Comparison of ENCODE assay signal across 8 cellular contexts in the genomic region with DNA sequence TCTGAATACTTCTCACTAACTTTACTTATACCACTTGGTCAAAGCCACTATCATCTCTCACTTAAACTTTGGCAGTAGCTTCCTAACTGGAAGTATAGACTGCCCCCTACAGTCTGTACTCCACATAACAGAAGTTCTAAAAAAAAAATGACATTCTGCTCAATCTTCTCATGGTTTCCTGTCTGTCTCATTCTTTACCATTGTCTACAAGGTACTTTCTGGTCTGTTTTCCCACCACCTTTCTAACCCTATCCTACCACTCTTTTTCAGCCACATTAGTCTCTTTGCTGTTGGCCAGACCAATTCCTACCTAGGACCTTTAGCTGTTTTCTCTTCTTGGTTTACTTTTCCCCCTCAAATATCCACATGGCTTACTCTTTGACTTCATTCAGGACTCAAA. TPM values are rescaled to one million over a fixed set of nuclear protein-coding genes. Genes with fewer than 3 reads are reported as not detected.
DNase-seq lines count a peak whose midpoint lies in the region; ATAC-seq and TF ChIP-seq lines count a peak whose summit lies in the region.

No MANE protein-coding gene starts in this region.

- no peak overlapping the region for H2BK12ac ChIP-seq in mesenchymal stem cell (ENCODE audit: low read length in 2 of 2)

- no peak overlapping the region for H2BK15ac ChIP-seq in mesenchymal stem cell (ENCODE audit: low read depth, poor library complexity, severe bottlenecking)

- H4K20me1 ChIP-seq in OCI-LY1 (ENCODE audit: insufficient read depth, low read length) = no peaks in the 10 kb centered on the region

- H2AK5ac ChIP-seq in mesenchymal stem cell (ENCODE audit: low read length, severe bottlenecking) = no peak overlapping the region

- ATAC-seq in HG03066 (IDR thresholded peaks at IDR 0.05; ENCODE audit: low read depth, unreplicated experiment) (peak; percentile 65), HG02571 (IDR thresholded peaks at IDR 0.05; ENCODE audit: unreplicated experiment) (no peak)

- no peak overlapping the region for H2BK120ac ChIP-seq in mesenchymal stem cell (ENCODE audit: low read depth, low read length)

- no peak overlapping the region for H3K27ac ChIP-seq in OCI-LY1 (ENCODE audit: low read depth, low read length, poor library complexity, severe bottlenecking)
- no peak overlapping the region for H3K27ac ChIP-seq in mesenchymal stem cell (ENCODE audit: low read length, poor library complexity, severe bottlenecking)

- no peaks in the 10 kb centered on the region for H3F3A ChIP-seq in OCI-LY1 (ENCODE audit: insufficient read depth, low read length)

- peak; percentile 69 for TF ChIP-seq CTCF in BE2C (IDR thresholded peaks at IDR 0.05; ENCODE audit: low read depth, low read length)
- peak; percentile 46 for TF ChIP-seq CTCF in GM13976 (IDR thresholded peaks at IDR 0.05; ENCODE audit: borderline replicate concordance, control extremely low read depth, extremely low read depth, insufficient read depth, missing control alignments)
- TF ChIP-seq CTCF in OCI-LY1 (IDR thresholded peaks at IDR 0.05; ENCODE audit: low read length) = peak; percentile 75
- TF ChIP-seq CTCF in choroid plexus epithelial cell (conservative IDR thresholded peaks at IDR 0.05; ENCODE audit: low read depth, low read length) = peak; percentile 66

- H2AFZ ChIP-seq in OCI-LY1 (ENCODE audit: low read length) = no peak overlapping the region
- H2AFZ ChIP-seq in mesenchymal stem cell (ENCODE audit: low read depth, low read length) = no peak overlapping the region

- H2BK5ac ChIP-seq in mesenchymal stem cell (ENCODE audit: low read depth, low read length, poor library complexity, severe bottlenecking) = no peak overlapping the region

- no peaks in the 10 kb centered on the region for H3K27me3 ChIP-seq in BE2C
- no peaks in the 10 kb centered on the region for H3K27me3 ChIP-seq in OCI-LY1 (ENCODE audit: insufficient read depth, low read length)
- H3K27me3 ChIP-seq in mesenchymal stem cell (ENCODE audit: control insufficient read depth in 1 of 2, insufficient read depth in 1 of 2, low read length in 2 of 2) = no peaks in the 10 kb centered on the region

- H3K79me1 ChIP-seq in mesenchymal stem cell (replicated peaks; ENCODE audit: low read length, poor library complexity, severe bottlenecking) = peaks cover 14% of the 10 kb centered on the region

- H3K4me1 ChIP-seq in BE2C (no peaks in the 10 kb centered on the region), OCI-LY1 (ENCODE audit: insufficient read depth, low read length, severe bottlenecking) (peaks cover 10% of the 10 kb centered on the region), mesenchymal stem cell (ENCODE audit: control insufficient read depth, insufficient read depth, low read depth, low read length) (peaks cover 1% of the 10 kb centered on the region)

- H3K4me2 ChIP-seq in OCI-LY1 (ENCODE audit: low read length) (no peak overlapping the region), mesenchymal stem cell (ENCODE audit: low read length, poor library complexity, severe bottlenecking) (no peak overlapping the region)

- no peak overlapping the region for H3K14ac ChIP-seq in mesenchymal stem cell (ENCODE audit: low read length in 2 of 2)

- DNase-seq in BE2C = no peak
- DNase-seq in GM13976 (ENCODE audit: low spot score) = peak; percentile 53
- DNase-seq in choroid plexus epithelial cell (ENCODE audit: low read depth) = peak; percentile 80
- DNase-seq in mesenchymal stem cell = peak; percentile 56
- DNase-seq in T1000 (lab: John Stamatoyannopoulos, UW) = no peak

- H3K4me3 ChIP-seq in BE2C (ENCODE audit: low read depth, low read length) (no peak overlapping the region), OCI-LY1 (ENCODE audit: low read depth, low read length, poor library complexity, severe bottlenecking) (no peak overlapping the region), choroid plexus epithelial cell (ENCODE audit: low read depth, low read length) (no peak overlapping the region), mesenchymal stem cell (ENCODE audit: insufficient read depth in 1 of 2, low read depth in 1 of 2, low read length in 2 of 2) (no peak overlapping the region)

- no peak overlapping the region for H3K23ac ChIP-seq in mesenchymal stem cell (ENCODE audit: low read length in 2 of 2)

- in situ Hi-C loops in GM13976 (cut with MboI; ENCODE audit: low sequenced_read_pairs, unreplicated experiment) = loop anchor here (10.0 kb wide), 1 partner anchor 99 kb away; no protein-coding TSS in a partner anchor

- no peak overlapping the region for H3K18ac ChIP-seq in mesenchymal stem cell (ENCODE audit: low read depth in 1 of 2, low read length in 2 of 2)

- no peak overlapping the region for H4K91ac ChIP-seq in mesenchymal stem cell (ENCODE audit: low read length)

- no peaks in the 10 kb centered on the region for H3K9me3 ChIP-seq in BE2C
- H3K9me3 ChIP-seq in OCI-LY1 (ENCODE audit: low read length) = no peaks in the 10 kb centered on the region
- H3K9me3 ChIP-seq in mesenchymal stem cell (ENCODE audit: control insufficient read depth, low read length) = no peaks in the 10 kb centered on the region

- peaks cover 63% of the 10 kb centered on the region for H3K36me3 ChIP-seq in BE2C
- peaks cover 48% of the 10 kb centered on the region for H3K36me3 ChIP-seq in OCI-LY1 (ENCODE audit: insufficient read depth, low read length)
- H3K36me3 ChIP-seq in mesenchymal stem cell (ENCODE audit: control insufficient read depth in 1 of 2, insufficient read depth in 2 of 2, low read depth in 1 of 2, low read length in 2 of 2) = peaks cover 10 to 45% of the 10 kb centered on the region in 2 experiments

- no peak overlapping the region for H3K4ac ChIP-seq in mesenchymal stem cell (ENCODE audit: low read depth in 1 of 2, low read length in 2 of 2)

- no peaks in the 10 kb centered on the region for H3K9me2 ChIP-seq in OCI-LY1 (ENCODE audit: low read depth, low read length)

- no peak overlapping the region for H3K9ac ChIP-seq in OCI-LY1 (ENCODE audit: low read length)
- H3K9ac ChIP-seq in mesenchymal stem cell (ENCODE audit: low read length) = no peak overlapping the region

- peaks cover 31% of the 10 kb centered on the region for H3K79me2 ChIP-seq in OCI-LY1 (ENCODE audit: insufficient read depth, low read length)

- H4K8ac ChIP-seq in mesenchymal stem cell (ENCODE audit: low read length) = no peak overlapping the region

RNA-seq across cellular contexts. Expression of a gene that starts 14.7 kb away (rescaled TPM):
- polyA plus RNA-seq in BE2C (2012; ENCODE audit: insufficient read depth, insufficient read length, low read depth) = 164 TPM
- 40.5 TPM for polyA plus RNA-seq in mesenchymal stem cell (2013, experiment 1 of 2)
- polyA plus RNA-seq in mesenchymal stem cell (2013, experiment 2 of 2) = 41.1 TPM

Comparison
In these comparisons a context has a peak if more than half of its experiments do, and no peak if none do; other contexts are left out.
1. DNase-seq: peak in GM13976 (single experiment), choroid plexus epithelial cell (single experiment) and mesenchymal stem cell (single experiment); none in BE2C (single experiment) and T1000 (single experiment).
2. Peak in every context shown above with its lines, with median percentiles within 50 percentile points of each other: CTCF ChIP-seq.